In the genomic region with DNA sequence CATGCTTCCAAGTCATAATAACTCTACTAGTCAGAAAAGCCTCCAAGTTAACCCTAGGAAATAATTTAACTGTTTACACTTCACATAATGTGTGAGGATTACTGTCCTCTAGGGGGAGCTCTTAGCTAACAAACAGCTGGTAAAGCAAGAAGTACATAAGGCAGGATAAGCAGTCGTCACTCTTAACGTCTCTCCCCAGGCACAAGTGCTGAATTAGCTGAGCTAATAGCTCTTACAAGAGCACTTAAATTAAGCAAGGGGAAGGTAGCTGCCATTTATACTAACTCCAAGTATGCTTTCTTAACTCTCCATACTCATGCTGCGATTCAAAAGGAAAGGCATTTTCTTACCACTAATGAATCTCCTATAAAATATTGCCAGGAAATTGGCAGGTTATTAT, we compare ENCODE assay signal across 9 cellular contexts.
DNase-seq lines count a peak whose midpoint lies in the region; ATAC-seq, FAIRE-seq and TF ChIP-seq lines count a peak whose summit lies in the region.
"Had no signal": no experiment of that assay in that cellular context is flagged by ENCODE, and none has a peak within 500 bp of the region (broad histone marks: within the 10 kb centered on the region; RNA-seq: fewer than 3 reads in every experiment).

No MANE protein-coding gene starts in this region.

- intact Hi-C loops in transverse colon (cut with DNase I; ENCODE audit: low total_unique reads) = no loop called here

- no peaks in the 10 kb centered on the region for H3K9me3 Mint-ChIP-seq in activated naive CD8-positive, alpha-beta T cell treated with anti-CD3 and anti-CD28 coated beads, Interleukin-2, amount 50 U/mL, for 24 hours

- no peak for TF ChIP-seq POLR2A in transverse colon (IDR thresholded peaks at IDR 0.05)

- DNase-seq in COLO668 (lab: John Stamatoyannopoulos, UW; ENCODE audit: unreplicated experiment) (peak; percentile 32), HAP-1 (ENCODE audit: low spot score in 2 of 2) (peak; percentile 34 to 51), NCI-H345 treated with DMSO at 0.1 percent for 48 hours (lab: John Stamatoyannopoulos, UW; ENCODE audit: unreplicated experiment) (peak; percentile 51), transverse colon (no peak), HPDE6-E6E7 (ENCODE audit: extremely low spot score) (no peak)
- DNase-seq in activated naive CD8-positive, alpha-beta T cell treated with anti-CD3 and anti-CD28 coated beads, Interleukin-2, amount 50 U/mL, for 24 hours = peak; percentile 8
- DNase-seq: right cardiac atrium had no signal

- in situ Hi-C loops in HAP-1 (cut with MboI; ENCODE audit: low sequenced_read_pairs) (loop anchor here (25.0 kb wide), 1 partner anchor 1335 kb away; no protein-coding TSS in a partner anchor), transverse colon (cut with MboI; ENCODE audit: low pct_ligation_motif_present in 1 of 4, low pct_unique_long_range_greater_than_20kb in 1 of 4, low sequenced_read_pairs in 3 of 4) (loop anchor here in 3 of 4 donors (10.0 to 25.0 kb wide), 2 partner anchors 388 to 390 kb away; no protein-coding TSS in a partner anchor)

- TF ChIP-seq CTCF in transverse colon (IDR thresholded peaks at IDR 0.05) = peak; percentile 63 to 76 (median 68)

- H3K4me3 Mint-ChIP-seq in activated naive CD8-positive, alpha-beta T cell treated with anti-CD3 and anti-CD28 coated beads, Interleukin-2, amount 50 U/mL, for 24 hours = no peak overlapping the region

- 22 to 67% methylated on average over 1 to 3 of the region's 3 CpGs for WGBS in transverse colon (ENCODE audit: low coverage in 1 of 2), 2 donors

- H3K27me3 ChIP-seq in HAP-1 (ENCODE audit: low read depth) (peaks cover 5% of the 10 kb centered on the region; the same call in 1 of the 2 replicates), transverse colon (no peaks in the 10 kb centered on the region)

- TF ChIP-seq EP300 in transverse colon (IDR thresholded peaks at IDR 0.05; ENCODE audit: low read depth) = no peak

- H3K27me3 Mint-ChIP-seq in activated naive CD8-positive, alpha-beta T cell treated with anti-CD3 and anti-CD28 coated beads, Interleukin-2, amount 50 U/mL, for 24 hours = peaks cover 3% of the 10 kb centered on the region

- FAIRE-seq in islet of Langerhans (lab: Jason Lieb, UNC) = peak; percentile 36

- H3K27ac ChIP-seq in transverse colon = no peak overlapping the region

- no peak overlapping the region for H3K4me3 ChIP-seq in HAP-1
- H3K4me3 ChIP-seq in transverse colon = no peak overlapping the region

- ATAC-seq in activated naive CD8-positive, alpha-beta T cell treated with anti-CD3 and anti-CD28 coated beads, Interleukin-2, amount 50 U/mL, for 24 hours = no peak
- no peak for ATAC-seq in HG03469 (IDR thresholded peaks at IDR 0.05; ENCODE audit: unreplicated experiment)

- H3K36me3 ChIP-seq in HAP-1 (replicated peaks) (no peaks in the 10 kb centered on the region), transverse colon (no peaks in the 10 kb centered on the region)

- H3K9me3 ChIP-seq in HAP-1 (no peaks in the 10 kb centered on the region), transverse colon (no peaks in the 10 kb centered on the region)

- H3K4me1 ChIP-seq in HAP-1 = no peaks in the 10 kb centered on the region
- peaks cover 0 to 5% (median 3%) of the 10 kb centered on the region in 4 donors for H3K4me1 ChIP-seq in transverse colon

- no peak overlapping the region for H3K27ac Mint-ChIP-seq in activated naive CD8-positive, alpha-beta T cell treated with anti-CD3 and anti-CD28 coated beads, Interleukin-2, amount 50 U/mL, for 24 hours

- peaks cover 13% of the 10 kb centered on the region for H3K4me1 Mint-ChIP-seq in activated naive CD8-positive, alpha-beta T cell treated with anti-CD3 and anti-CD28 coated beads, Interleukin-2, amount 50 U/mL, for 24 hours

- no peaks in the 10 kb centered on the region for H3K36me3 Mint-ChIP-seq in activated naive CD8-positive, alpha-beta T cell treated with anti-CD3 and anti-CD28 coated beads, Interleukin-2, amount 50 U/mL, for 24 hours (ENCODE audit: low read depth)

Comparison
In these comparisons a context has a peak if more than half of its experiments do, and no peak if none do; other contexts are left out.
1. DNase-seq: peak in COLO668 (single experiment), HAP-1 (2 of 2), NCI-H345 treated with DMSO at 0.1 percent for 48 hours (single experiment) and activated naive CD8-positive, alpha-beta T cell treated with anti-CD3 and anti-CD28 coated beads, Interleukin-2, amount 50 U/mL, for 24 hours (single experiment); none in transverse colon (single experiment) and HPDE6-E6E7 (single experiment).